8 cellular contexts compared by ENCODE assay signal in the genomic region with DNA sequence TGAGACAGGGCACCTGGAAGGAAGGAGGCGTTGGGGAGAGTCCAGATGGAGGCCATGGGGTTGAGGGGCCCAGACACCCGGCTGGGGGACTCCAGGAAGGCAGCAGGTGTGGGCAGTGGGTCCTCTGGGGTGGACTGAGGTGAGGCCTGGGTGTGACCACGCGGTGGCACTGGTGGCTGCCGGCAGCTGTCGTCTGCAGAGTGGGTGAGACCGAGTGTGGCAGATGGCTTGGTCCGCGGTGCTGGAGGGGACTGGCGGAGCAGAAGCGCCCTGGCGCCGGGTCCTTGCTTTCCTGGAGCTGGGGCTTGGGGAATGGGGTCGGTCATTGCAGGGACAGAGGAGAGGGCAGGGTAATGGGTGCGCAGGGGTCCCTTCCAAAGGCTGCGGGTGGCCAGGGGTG. TPM values are rescaled to one million over a fixed set of nuclear protein-coding genes. Genes with fewer than 3 reads are reported as not detected.
A peak's percentile ranks its signal among the peaks of the same experiment; 100 is the strongest.
DNase-seq lines count a peak whose midpoint lies in the region; ATAC-seq and TF ChIP-seq lines count a peak whose summit lies in the region.

No MANE protein-coding gene starts in this region.

- DNase-seq in Calu3 (no peak), CD1c-positive myeloid dendritic cell (ENCODE audit: extremely low spot score) (no peak), ureter (ENCODE audit: low spot score) (no peak), NCI-H526 treated with DMSO at 0.1 percent for 48 hours (lab: John Stamatoyannopoulos, UW) (no peak), NOMO-1 treated with DMSO at 0.1 percent for 48 hours (lab: John Stamatoyannopoulos, UW; ENCODE audit: unreplicated experiment) (no peak)
- peak; percentile 37 for DNase-seq in activated CD4-positive, alpha-beta memory T cell treated with anti-CD3 and anti-CD28 coated beads for 36 hours

- peaks cover 31% of the 10 kb centered on the region for H3K36me3 Mint-ChIP-seq in Calu3 (ENCODE audit: insufficient read depth, unreplicated experiment)
- H3K36me3 Mint-ChIP-seq in activated CD4-positive, alpha-beta memory T cell treated with anti-CD3 and anti-CD28 coated beads for 36 hours, result no peaks in the 10 kb centered on the region

- no peak for TF ChIP-seq CTCF in Calu3 (IDR thresholded peaks at IDR 0.05; ENCODE audit: unreplicated experiment)

- no TSS peak for BruUV-seq in Calu3 (replicated peaks; lab: Mats Ljungman, UMichigan)

- H3K4me1 Mint-ChIP-seq in Calu3 (ENCODE audit: low read depth, unreplicated experiment), result no peaks in the 10 kb centered on the region
- peaks cover 7% of the 10 kb centered on the region for H3K4me1 Mint-ChIP-seq in activated CD4-positive, alpha-beta memory T cell treated with anti-CD3 and anti-CD28 coated beads for 36 hours (ENCODE audit: low read depth)

- peak; percentile 3 for ATAC-seq in HG02763 (IDR thresholded peaks at IDR 0.05; ENCODE audit: unreplicated experiment)

- intact Hi-C loops in Calu3 (cut with micrococcal nuclease; ENCODE audit: unreplicated experiment), result no loop called here
- intact Hi-C loops in activated CD4-positive, alpha-beta memory T cell treated with anti-CD3 and anti-CD28 coated beads for 36 hours (cut with micrococcal nuclease), result loop anchor here (5.0 to 10.0 kb wide), 3 partner anchors 85 to 342 kb away; a partner anchor contains a TSS

- CTCF ChIA-PET in Calu3 (lab: Charles Lee), result no interaction called here
- CTCF ChIA-PET in activated CD4-positive, alpha-beta memory T cell treated with anti-CD3 and anti-CD28 coated beads for 36 hours (lab: Charles Lee), result interaction anchor here (0.5 to 2.9 kb wide), 10 partner anchors 13 to 339 kb away, joined by 3 to 26 read pairs (median 6); no protein-coding TSS in a partner anchor

- no peak overlapping the region for H3K4me3 Mint-ChIP-seq in Calu3 (ENCODE audit: low read depth, unreplicated experiment)
- peak overlapping the region; percentile 29 for H3K4me3 Mint-ChIP-seq in activated CD4-positive, alpha-beta memory T cell treated with anti-CD3 and anti-CD28 coated beads for 36 hours

- H3K27me3 ChIP-seq in layer of hippocampus (ENCODE audit: control insufficient read depth, insufficient read depth, low read length), result peaks cover 2% of the 10 kb centered on the region

- peak overlapping the region; percentile 35 for H3K27ac ChIP-seq in layer of hippocampus (ENCODE audit: low read depth, low read length)

- peak overlapping the region; percentile 17 for H3K27ac Mint-ChIP-seq in Calu3 (ENCODE audit: unreplicated experiment)
- no peak overlapping the region for H3K27ac Mint-ChIP-seq in activated CD4-positive, alpha-beta memory T cell treated with anti-CD3 and anti-CD28 coated beads for 36 hours

- POLR2A ChIA-PET in activated CD4-positive, alpha-beta memory T cell treated with anti-CD3 and anti-CD28 coated beads for 36 hours (lab: Charles Lee), result interaction anchor here (0.6 to 1.7 kb wide), 3 partner anchors 85 to 314 kb away, joined by 3 to 4 read pairs (median 3); no protein-coding TSS in a partner anchor

- no peaks in the 10 kb centered on the region for H3K27me3 Mint-ChIP-seq in Calu3 (ENCODE audit: unreplicated experiment)
- peaks cover 22% of the 10 kb centered on the region for H3K27me3 Mint-ChIP-seq in activated CD4-positive, alpha-beta memory T cell treated with anti-CD3 and anti-CD28 coated beads for 36 hours

- no peaks in the 10 kb centered on the region for H3K9me3 Mint-ChIP-seq in Calu3 (ENCODE audit: low read depth, unreplicated experiment)
- H3K9me3 Mint-ChIP-seq in activated CD4-positive, alpha-beta memory T cell treated with anti-CD3 and anti-CD28 coated beads for 36 hours, result no peaks in the 10 kb centered on the region

RNA-seq across cellular contexts. Expression of a gene that starts 12.5 kb away (rescaled TPM):
- total RNA-seq in Calu3 (2022) (446 and 552 TPM in 2 replicates), ureter (227 TPM)
- total RNA-seq in activated CD4-positive, alpha-beta memory T cell treated with anti-CD3 and anti-CD28 coated beads for 36 hours, result 10 to 100 TPM; 33.2 to 35.6 TPM

RNA-seq across cellular contexts. Expression of a gene that starts 19.1 kb away (rescaled TPM):
- total RNA-seq in Calu3 (2022) (165 and 522 TPM in 2 replicates), ureter (14.9 TPM)
- 100 to 1,000 TPM in 1 of 2 experiments, 10 to 100 TPM in 1; 96.9 to 108 TPM for total RNA-seq in activated CD4-positive, alpha-beta memory T cell treated with anti-CD3 and anti-CD28 coated beads for 36 hours

RNA-seq across cellular contexts. Expression of a gene that starts 32.5 kb away (rescaled TPM):
- total RNA-seq in Calu3 (2022) (35.5 and 51.3 TPM in 2 replicates), ureter (63.6 TPM)
- total RNA-seq in activated CD4-positive, alpha-beta memory T cell treated with anti-CD3 and anti-CD28 coated beads for 36 hours, result 1 to 10 TPM; 1.7 to 2.0 TPM

RNA-seq across cellular contexts. Expression of a gene that starts 41.7 kb away (rescaled TPM):
- total RNA-seq in Calu3 (2022) (5.0 and 5.6 TPM in 2 replicates), ureter (6.3 TPM)
- not detected for total RNA-seq in activated CD4-positive, alpha-beta memory T cell treated with anti-CD3 and anti-CD28 coated beads for 36 hours

RNA-seq across cellular contexts. Expression of a gene that starts 50.5 kb away (rescaled TPM):
- total RNA-seq in Calu3 (2022), result not detected in 2 replicates
- not detected for total RNA-seq in activated CD4-positive, alpha-beta memory T cell treated with anti-CD3 and anti-CD28 coated beads for 36 hours
- total RNA-seq in ureter, result 0.10 TPM

Comparison
In these comparisons a context has a peak if more than half of its experiments do, and no peak if none do; other contexts are left out.
1. RNA of a gene that starts 32.5 kb away (total RNA-seq): 63.6 TPM in ureter (single experiment) and 35.5 to 51.3 TPM in Calu3; 1.7 to 2.0 TPM in activated CD4-positive, alpha-beta memory T cell treated with anti-CD3 and anti-CD28 coated beads for 36 hours; every median in the first group is over 10 times any median in the second.